ENCODE assay signal across 8 cellular contexts in genomic region chr2:149715005-149715592, GRCh38.
DNase-seq lines count a peak whose midpoint lies in the region; ATAC-seq and TF ChIP-seq lines count a peak whose summit lies in the region.

No MANE protein-coding gene starts in this region.

- H3K4me1 Mint-ChIP-seq in MCF 10A (ENCODE audit: insufficient read depth, unreplicated experiment) (no peaks in the 10 kb centered on the region), CD14-positive monocyte (no peaks in the 10 kb centered on the region)
- H3K4me1 Mint-ChIP-seq in activated naive CD4-positive, alpha-beta T cell treated with anti-CD3 and anti-CD28 coated beads for 36 hours (ENCODE audit: low read depth), result no peaks in the 10 kb centered on the region

- intact Hi-C loops in MCF 10A (cut with micrococcal nuclease) (loop anchor here (1.0 kb wide), 2 partner anchors 104 to 118 kb away; no protein-coding TSS in a partner anchor), breast epithelium (cut with DNase I; ENCODE audit: low total_unique reads) (no loop called here), CD14-positive monocyte (cut with micrococcal nuclease) (no loop called here)
- intact Hi-C loops in activated naive CD4-positive, alpha-beta T cell treated with anti-CD3 and anti-CD28 coated beads for 36 hours (cut with micrococcal nuclease), result loop anchor here (1.0 kb wide), 1 partner anchor 118 kb away; no protein-coding TSS in a partner anchor

- ATAC-seq in HG03432 (IDR thresholded peaks at IDR 0.05; ENCODE audit: unreplicated experiment), result peak; percentile 64
- peak; percentile 91 for ATAC-seq in left lobe of liver

- CTCF ChIA-PET in MCF 10A (lab: Yijun Ruan, JAX), result interaction anchor here (0.6 to 2.9 kb wide), 5 partner anchors 101 to 1231 kb away, joined by 3 to 15 read pairs (median 5); no protein-coding TSS in a partner anchor
- CTCF ChIA-PET in activated naive CD4-positive, alpha-beta T cell treated with anti-CD3 and anti-CD28 coated beads for 36 hours (lab: Charles Lee), result no interaction called here

- POLR2A ChIA-PET in MCF 10A (lab: Yijun Ruan, JAX), result no interaction called here

- H3K27ac Mint-ChIP-seq in MCF 10A (ENCODE audit: low read depth, unreplicated experiment) (no peak overlapping the region), CD14-positive monocyte (no peak overlapping the region)
- H3K27ac Mint-ChIP-seq in activated naive CD4-positive, alpha-beta T cell treated with anti-CD3 and anti-CD28 coated beads for 36 hours, result no peak overlapping the region

- BruUV-seq in MCF 10A (replicated peaks; lab: Mats Ljungman, UMichigan), result no TSS peak

- H3K36me3 Mint-ChIP-seq in MCF 10A (ENCODE audit: insufficient read depth, unreplicated experiment) (no peaks in the 10 kb centered on the region), CD14-positive monocyte (no peaks in the 10 kb centered on the region)
- no peaks in the 10 kb centered on the region for H3K36me3 Mint-ChIP-seq in activated naive CD4-positive, alpha-beta T cell treated with anti-CD3 and anti-CD28 coated beads for 36 hours (ENCODE audit: low read depth)

- H3K9me3 Mint-ChIP-seq in MCF 10A (ENCODE audit: unreplicated experiment) (no peaks in the 10 kb centered on the region), CD14-positive monocyte (peaks cover 0 to 6% (median 2%) of the 10 kb centered on the region in 7 donors)
- H3K9me3 Mint-ChIP-seq in activated naive CD4-positive, alpha-beta T cell treated with anti-CD3 and anti-CD28 coated beads for 36 hours, result no peaks in the 10 kb centered on the region

- no peaks in the 10 kb centered on the region for H3K27me3 ChIP-seq in breast epithelium

- TF ChIP-seq CTCF in MCF 10A (IDR thresholded peaks at IDR 0.05; ENCODE audit: unreplicated experiment) (peak; percentile 67), breast epithelium (IDR thresholded peaks at IDR 0.05) (peak in 1 of 3 donors; percentile 21), CD14-positive monocyte (IDR thresholded peaks at IDR 0.05) (no peak)

- H3K4me3 Mint-ChIP-seq in MCF 10A (ENCODE audit: unreplicated experiment), result no peak overlapping the region
- H3K4me3 Mint-ChIP-seq in activated naive CD4-positive, alpha-beta T cell treated with anti-CD3 and anti-CD28 coated beads for 36 hours, result no peak overlapping the region
- no peak overlapping the region for H3K4me3 Mint-ChIP-seq in CD14-positive monocyte

- H3K27me3 Mint-ChIP-seq in MCF 10A (ENCODE audit: insufficient read depth, unreplicated experiment), result no peaks in the 10 kb centered on the region
- H3K27me3 Mint-ChIP-seq in activated naive CD4-positive, alpha-beta T cell treated with anti-CD3 and anti-CD28 coated beads for 36 hours (ENCODE audit: low read depth), result peaks cover 2% of the 10 kb centered on the region
- no peaks in the 10 kb centered on the region for H3K27me3 Mint-ChIP-seq in CD14-positive monocyte (ENCODE audit: low read depth in 3 of 3)

- TF ChIP-seq POLR2A in breast epithelium (IDR thresholded peaks at IDR 0.05), result no peak

- H3K4me3 ChIP-seq in breast epithelium, result no peak overlapping the region

- H3K36me3 ChIP-seq in breast epithelium, result no peaks in the 10 kb centered on the region

- H3K4me1 ChIP-seq in breast epithelium, result no peaks in the 10 kb centered on the region

- no peaks in the 10 kb centered on the region for H3K9me3 ChIP-seq in breast epithelium

- no peak overlapping the region for H3K27ac ChIP-seq in breast epithelium

- DNase-seq in MCF 10A (ENCODE audit: unreplicated experiment) (peak; percentile 63), breast epithelium (ENCODE audit: low spot score in 2 of 2) (no peak), UCSD-AML1 (lab: John Stamatoyannopoulos, UW; ENCODE audit: unreplicated experiment) (peak; percentile 11), left lobe of liver (ENCODE audit: low spot score) (no peak), CD14-positive monocyte (ENCODE audit: low spot score) (no peak)
- DNase-seq in activated naive CD4-positive, alpha-beta T cell treated with anti-CD3 and anti-CD28 coated beads for 36 hours, result no peak
- no peak for DNase-seq in NK-92 treated with Interleukin-12 subunit alpha and Interleukin-12 subunit beta, amount 100 ng/mL, for 24 hours (lab: John Stamatoyannopoulos, UW)

Comparison
In these comparisons a context has a peak if more than half of its experiments do, and no peak if none do; other contexts are left out.
1. DNase-seq: peak in MCF 10A (single experiment) and UCSD-AML1 (single experiment); none in breast epithelium (0 of 2), left lobe of liver (single experiment), activated naive CD4-positive, alpha-beta T cell treated with anti-CD3 and anti-CD28 coated beads for 36 hours (single experiment), CD14-positive monocyte (single experiment) and NK-92 treated with Interleukin-12 subunit alpha and Interleukin-12 subunit beta, amount 100 ng/mL, for 24 hours (single experiment).
2. intact Hi-C loops: an anchor here in MCF 10A (1.0 kb wide) and activated naive CD4-positive, alpha-beta T cell treated with anti-CD3 and anti-CD28 coated beads for 36 hours (1.0 kb wide); none called in breast epithelium and CD14-positive monocyte.